13 cellular contexts compared by ENCODE assay signal in genomic region chr6:130178692-130179091, GRCh38. TPM values are rescaled to one million over a fixed set of nuclear protein-coding genes. Genes with fewer than 3 reads are reported as not detected.
DNase-seq lines count a peak whose midpoint lies in the region; ATAC-seq and TF ChIP-seq lines count a peak whose summit lies in the region.
"Had no signal": no experiment of that assay in that cellular context is flagged by ENCODE, and none has a peak within 500 bp of the region (broad histone marks: within the 10 kb centered on the region; RNA-seq: fewer than 3 reads in every experiment).

No MANE protein-coding gene starts in this region.

- H3K4me1 ChIP-seq in mucosa of descending colon (ENCODE audit: low read depth) = no peaks in the 10 kb centered on the region
- H3K4me1 ChIP-seq: Peyer's patch had no signal

- H3K4me3 ChIP-seq in epithelial cell of esophagus (ENCODE audit: low read length) (no peak overlapping the region), mucosa of descending colon (no peak overlapping the region)
- H3K4me3 ChIP-seq: Peyer's patch had no signal

- H3K9me3 Mint-ChIP-seq in Calu3 (ENCODE audit: low read depth, unreplicated experiment) = no peaks in the 10 kb centered on the region
- H3K9me3 Mint-ChIP-seq in stimulated activated naive CD8-positive, alpha-beta T cell treated with anti-CD3 and anti-CD28 coated beads, Interleukin-15, amount 100 ng/mL, for 72 hours = no peaks in the 10 kb centered on the region
- H3K9me3 Mint-ChIP-seq: activated naive CD4-positive, alpha-beta T cell treated with anti-CD3 and anti-CD28 coated beads, Interleukin-2, amount 50 U/mL, for 72 hours had no signal

- H3K27me3 Mint-ChIP-seq in Calu3 (ENCODE audit: unreplicated experiment) = no peaks in the 10 kb centered on the region
- no peaks in the 10 kb centered on the region for H3K27me3 Mint-ChIP-seq in stimulated activated naive CD8-positive, alpha-beta T cell treated with anti-CD3 and anti-CD28 coated beads, Interleukin-15, amount 100 ng/mL, for 72 hours

- no peaks in the 10 kb centered on the region for H3K9me3 ChIP-seq in mucosa of descending colon
- H3K9me3 ChIP-seq: Peyer's patch had no signal

- CTCF ChIA-PET in Calu3 (lab: Charles Lee) = interaction anchor here (1.1 to 1.3 kb wide), 2 partner anchors 9 to 12 kb away, joined by 3 to 4 read pairs; no protein-coding TSS in a partner anchor

- no peaks in the 10 kb centered on the region for H3K36me3 ChIP-seq in mucosa of descending colon (ENCODE audit: low read depth)
- H3K36me3 ChIP-seq: Peyer's patch had no signal

- H3K4me1 Mint-ChIP-seq in Calu3 (ENCODE audit: low read depth, unreplicated experiment) = no peaks in the 10 kb centered on the region
- H3K4me1 Mint-ChIP-seq in stimulated activated naive CD8-positive, alpha-beta T cell treated with anti-CD3 and anti-CD28 coated beads, Interleukin-15, amount 100 ng/mL, for 72 hours = peaks cover 22% of the 10 kb centered on the region

- no peaks in the 10 kb centered on the region for H3K36me3 Mint-ChIP-seq in Calu3 (ENCODE audit: insufficient read depth, unreplicated experiment)

- BruUV-seq in Calu3 (replicated peaks; lab: Mats Ljungman, UMichigan) = no TSS peak

- DNase-seq in Calu3 (peak; percentile 67), NCI-H226 (peak; percentile 94), epithelial cell of esophagus (ENCODE audit: low read depth) (peak; percentile 92), mucosa of descending colon (no peak), midbrain (lab: John Stamatoyannopoulos, UW) (no peak)
- no peak for DNase-seq in stimulated activated naive CD8-positive, alpha-beta T cell treated with anti-CD3 and anti-CD28 coated beads, Interleukin-15, amount 100 ng/mL, for 72 hours
- no peak for DNase-seq in activated effector memory CD4-positive, alpha-beta T cell treated with anti-CD3 and anti-CD28 coated beads, Interleukin-2, amount 50 U/mL, for 16 hours
- no peak for DNase-seq in activated CD4-positive, alpha-beta T cell treated with anti-CD3 and anti-CD28 coated beads for 48 hours
- DNase-seq: activated CD4-positive, CD25-positive, alpha-beta regulatory T cell treated with anti-CD3 and anti-CD28 coated beads, Interleukin-2, amount 50 U/mL, for 72 hours; DMS79 treated with DMSO at 0.1 percent for 48 hours; NCI-H146; Peyer's patch had no signal

- no peak overlapping the region for H3K4me3 Mint-ChIP-seq in Calu3 (ENCODE audit: low read depth, unreplicated experiment)
- H3K4me3 Mint-ChIP-seq in stimulated activated naive CD8-positive, alpha-beta T cell treated with anti-CD3 and anti-CD28 coated beads, Interleukin-15, amount 100 ng/mL, for 72 hours = no peak overlapping the region

- ATAC-seq in mucosa of descending colon = peak; percentile 74
- ATAC-seq in stimulated activated naive CD8-positive, alpha-beta T cell treated with anti-CD3 and anti-CD28 coated beads, Interleukin-15, amount 100 ng/mL, for 72 hours = no peak
- ATAC-seq: activated naive CD4-positive, alpha-beta T cell treated with anti-CD3 and anti-CD28 coated beads, Interleukin-2, amount 50 U/mL, for 72 hours had no signal

- intact Hi-C loops in Calu3 (cut with micrococcal nuclease; ENCODE audit: unreplicated experiment) = no loop called here
- intact Hi-C loops in mucosa of descending colon (cut with DNase I, micrococcal nuclease) = no loop called here

- peak overlapping the region; percentile 18 for H3K27ac Mint-ChIP-seq in Calu3 (ENCODE audit: unreplicated experiment)
- no peak overlapping the region for H3K27ac Mint-ChIP-seq in stimulated activated naive CD8-positive, alpha-beta T cell treated with anti-CD3 and anti-CD28 coated beads, Interleukin-15, amount 100 ng/mL, for 72 hours

- TF ChIP-seq CTCF in Calu3 (IDR thresholded peaks at IDR 0.05; ENCODE audit: unreplicated experiment) (no peak), epithelial cell of esophagus (IDR thresholded peaks at IDR 0.05; ENCODE audit: insufficient read depth, low read depth, low read length, missing control alignments) (no peak), mucosa of descending colon (IDR thresholded peaks at IDR 0.05) (no peak)

RNA-seq across cellular contexts. Expression of gene SAMD3, which starts 44.1 kb away (rescaled TPM):
- total RNA-seq in Calu3 (2022) (not detected in 2 replicates), mucosa of descending colon (1 to 10 TPM in 2 of 3 donors, under 1 TPM in 1; 0.90 to 5.4 (median 1.7) TPM)

Comparison
In these comparisons a context has a peak if more than half of its experiments do, and no peak if none do; other contexts are left out.
1. DNase-seq: peak in Calu3 (single experiment), NCI-H226 (single experiment) and epithelial cell of esophagus (single experiment); none in mucosa of descending colon (0 of 3), stimulated activated naive CD8-positive, alpha-beta T cell treated with anti-CD3 and anti-CD28 coated beads, Interleukin-15, amount 100 ng/mL, for 72 hours (0 of 2), activated effector memory CD4-positive, alpha-beta T cell treated with anti-CD3 and anti-CD28 coated beads, Interleukin-2, amount 50 U/mL, for 16 hours (single experiment), activated CD4-positive, alpha-beta T cell treated with anti-CD3 and anti-CD28 coated beads for 48 hours (single experiment) and midbrain (single experiment).